ENCODE assay signal across 8 cellular contexts in genomic region chr18:76922107-76922506, GRCh38.
DNase-seq lines count a peak whose midpoint lies in the region; ATAC-seq and TF ChIP-seq lines count a peak whose summit lies in the region.

No MANE protein-coding gene starts in this region.

- H3K9me3 ChIP-seq in PC-3 (ENCODE audit: low read length), result no peaks in the 10 kb centered on the region
- no peaks in the 10 kb centered on the region for H3K9me3 ChIP-seq in sigmoid colon

- no peaks in the 10 kb centered on the region for H3F3A ChIP-seq in PC-3 (ENCODE audit: low read length, unreplicated experiment)

- no peaks in the 10 kb centered on the region for H3K9me3 Mint-ChIP-seq in activated naive CD4-positive, alpha-beta T cell treated with anti-CD3 and anti-CD28 coated beads, Interleukin-2, amount 10 ng/mL, durations not matched to agents 7 days and 5 days

- H3K79me2 ChIP-seq in PC-3 (ENCODE audit: low read length), result no peaks in the 10 kb centered on the region

- H3K4me1 Mint-ChIP-seq in activated naive CD4-positive, alpha-beta T cell treated with anti-CD3 and anti-CD28 coated beads, Interleukin-2, amount 10 ng/mL, durations not matched to agents 7 days and 5 days, result peaks cover 15% of the 10 kb centered on the region

- ATAC-seq in HG03565 (IDR thresholded peaks at IDR 0.05; ENCODE audit: unreplicated experiment) (peak; percentile 92), PC-3 (peak; percentile 92), left cardiac atrium (peak; percentile 83 to 93)

- H3K27me3 Mint-ChIP-seq in activated naive CD4-positive, alpha-beta T cell treated with anti-CD3 and anti-CD28 coated beads, Interleukin-2, amount 10 ng/mL, durations not matched to agents 7 days and 5 days, result no peaks in the 10 kb centered on the region

- CTCF ChIA-PET in PC-3 (lab: Charles Lee), result no interaction called here
- CTCF ChIA-PET in activated naive CD4-positive, alpha-beta T cell treated with anti-CD3 and anti-CD28 coated beads, Interleukin-2, amount 10 ng/mL, durations not matched to agents 7 days and 5 days (lab: Charles Lee), result interaction anchor here (0.6 to 3.7 kb wide), 15 partner anchors 10 to 1027 kb away, joined by 3 to 46 read pairs (median 4); no protein-coding TSS in a partner anchor

- H3K36me3 Mint-ChIP-seq in activated naive CD4-positive, alpha-beta T cell treated with anti-CD3 and anti-CD28 coated beads, Interleukin-2, amount 10 ng/mL, durations not matched to agents 7 days and 5 days, result peaks cover 48% of the 10 kb centered on the region

- intact Hi-C loops in PC-3 (cut with micrococcal nuclease), result loop anchor here (1.0 kb wide), 1 partner anchor 61 kb away; no protein-coding TSS in a partner anchor
- intact Hi-C loops in left cardiac atrium (cut with DNase I), result loop anchor here in 1 of 2 donors (5.0 kb wide), 1 partner anchor 60 kb away; no protein-coding TSS in a partner anchor
- intact Hi-C loops in sigmoid colon (cut with DNase I), result loop anchor here (5.0 kb wide), 1 partner anchor 60 kb away; no protein-coding TSS in a partner anchor

- peaks cover 23% of the 10 kb centered on the region for H3K36me3 ChIP-seq in PC-3 (ENCODE audit: low read depth, low read length)
- peaks cover 0 to 70% (median 10%) of the 10 kb centered on the region in 4 donors for H3K36me3 ChIP-seq in sigmoid colon

- H3K4me3 ChIP-seq in PC-3 (ENCODE audit: low read length) (no peak overlapping the region), sigmoid colon (no peak overlapping the region)

- TF ChIP-seq POLR2A in sigmoid colon (IDR thresholded peaks at IDR 0.05), result no peak

- no TSS peak for BruUV-seq in PC-3 (replicated peaks; lab: Mats Ljungman, UMichigan)

- peak overlapping the region; percentile 15 for H3K27ac Mint-ChIP-seq in activated naive CD4-positive, alpha-beta T cell treated with anti-CD3 and anti-CD28 coated beads, Interleukin-2, amount 10 ng/mL, durations not matched to agents 7 days and 5 days

- H3K9ac ChIP-seq in PC-3 (ENCODE audit: low read length), result no peak overlapping the region

- POLR2A ChIA-PET in PC-3 (lab: Charles Lee; ENCODE audit: unreplicated experiment), result no interaction called here

- no peaks in the 10 kb centered on the region for H3K27me3 ChIP-seq in PC-3 (ENCODE audit: low read length)
- no peaks in the 10 kb centered on the region for H3K27me3 ChIP-seq in sigmoid colon

- DNase-seq in DMS53 treated with DMSO at 0.1 percent for 48 hours (lab: John Stamatoyannopoulos, UW; ENCODE audit: unreplicated experiment) (peak; percentile 79), GM20000 (ENCODE audit: low spot score) (peak; percentile 79), PC-3 (peak; percentile 38), left cardiac atrium (peak; percentile 55), sigmoid colon (no peak), GOT3 (lab: John Stamatoyannopoulos, UW) (no peak)
- DNase-seq in activated naive CD4-positive, alpha-beta T cell treated with anti-CD3 and anti-CD28 coated beads, Interleukin-2, amount 10 ng/mL, durations not matched to agents 7 days and 5 days, result peak; percentile 74

- TF ChIP-seq EP300 in sigmoid colon (IDR thresholded peaks at IDR 0.05), result no peak

- H4K20me1 ChIP-seq in PC-3 (ENCODE audit: low read length), result no peaks in the 10 kb centered on the region

- H3K9me2 ChIP-seq in PC-3 (replicated peaks; ENCODE audit: low read length), result no peaks in the 10 kb centered on the region

- no peak overlapping the region for H3K27ac ChIP-seq in PC-3 (ENCODE audit: low read length)
- H3K27ac ChIP-seq in sigmoid colon, result no peak overlapping the region

- TF ChIP-seq CTCF in GM20000 (IDR thresholded peaks at IDR 0.05; ENCODE audit: extremely low read depth, missing control alignments) (peak; percentile 35), PC-3 (conservative IDR thresholded peaks at IDR 0.05; ENCODE audit: low read depth, low read length) (peak; percentile 65), sigmoid colon (IDR thresholded peaks at IDR 0.05) (peak in 3 of 4 experiments; percentile 28 to 31 (median 29))

- H3K4me3 Mint-ChIP-seq in activated naive CD4-positive, alpha-beta T cell treated with anti-CD3 and anti-CD28 coated beads, Interleukin-2, amount 10 ng/mL, durations not matched to agents 7 days and 5 days, result no peak overlapping the region

- H3K4me1 ChIP-seq in PC-3 (ENCODE audit: insufficient read depth, low read length) (no peaks in the 10 kb centered on the region), sigmoid colon (peaks cover 0 to 3% (median 0%) of the 10 kb centered on the region in 4 donors)

- no peak overlapping the region for H2AFZ ChIP-seq in PC-3 (ENCODE audit: low read length)

- H3K4me2 ChIP-seq in PC-3 (ENCODE audit: low read length), result no peak overlapping the region

- WGBS in sigmoid colon, 2 donors, result 13 to 24% methylated on average over 10 of the region's 10 CpGs

Comparison
In these comparisons a context has a peak if more than half of its experiments do, and no peak if none do; other contexts are left out.
1. DNase-seq: peak in DMS53 treated with DMSO at 0.1 percent for 48 hours (single experiment), GM20000 (single experiment), PC-3 (single experiment), activated naive CD4-positive, alpha-beta T cell treated with anti-CD3 and anti-CD28 coated beads, Interleukin-2, amount 10 ng/mL, durations not matched to agents 7 days and 5 days (single experiment) and left cardiac atrium (single experiment); none in sigmoid colon (single experiment) and GOT3 (single experiment).
2. Peak in every context shown above with its lines, with median percentiles within 50 percentile points of each other: CTCF ChIP-seq and ATAC-seq.